8 cellular contexts compared by ENCODE assay signal in genomic region chr6:42260424-42260888, GRCh38. TPM values are rescaled to one million over a fixed set of nuclear protein-coding genes. Genes with fewer than 3 reads are reported as not detected.
A peak's percentile ranks its signal among the peaks of the same experiment; 100 is the strongest.
DNase-seq lines count a peak whose midpoint lies in the region; ATAC-seq and TF ChIP-seq lines count a peak whose summit lies in the region.

No MANE protein-coding gene starts in this region.

- TF ChIP-seq CTCF in GM13977 (IDR thresholded peaks at IDR 0.05; ENCODE audit: extremely low read depth, insufficient read depth, missing control alignments) (no peak), endodermal cell (conservative IDR thresholded peaks at IDR 0.05) (no peak), endothelial cell (IDR thresholded peaks at IDR 0.05; ENCODE audit: unreplicated experiment) (no peak)

- intact Hi-C loops in sciatic nerve (cut with DNase I), result no loop called here

- CTCF ChIA-PET in CD8-positive, alpha-beta memory T cell (lab: Charles Lee), result interaction anchor here (0.7 to 6.8 kb wide), 8 partner anchors 9 to 287 kb away, joined by 3 to 57 read pairs (median 3); no protein-coding TSS in a partner anchor

- H3K36me3 Mint-ChIP-seq in endodermal cell (ENCODE audit: low read depth) (no peaks in the 10 kb centered on the region), endothelial cell (ENCODE audit: low read depth, unreplicated experiment) (peaks cover 7% of the 10 kb centered on the region)
- peaks cover 0 to 80% (median 21%) of the 10 kb centered on the region in 3 donors for H3K36me3 Mint-ChIP-seq in CD8-positive, alpha-beta memory T cell

- H3K27me3 ChIP-seq in endodermal cell (ENCODE audit: control insufficient read depth, insufficient read depth, low read length, poor library complexity, severe bottlenecking), result no peaks in the 10 kb centered on the region
- no peaks in the 10 kb centered on the region for H3K27me3 ChIP-seq in CD8-positive, alpha-beta memory T cell (ENCODE audit: insufficient read depth, low read length, poor library complexity, severe bottlenecking)

- peaks cover 4% of the 10 kb centered on the region for H3K4me1 ChIP-seq in endodermal cell (ENCODE audit: control insufficient read depth, insufficient read depth, low read length)
- H3K4me1 ChIP-seq in CD8-positive, alpha-beta memory T cell (ENCODE audit: insufficient read depth, low read length), result no peaks in the 10 kb centered on the region

- H3K27me3 Mint-ChIP-seq in endodermal cell (ENCODE audit: insufficient read depth) (no peaks in the 10 kb centered on the region), endothelial cell (ENCODE audit: unreplicated experiment) (peaks cover 3% of the 10 kb centered on the region)
- H3K27me3 Mint-ChIP-seq in CD8-positive, alpha-beta memory T cell, result peaks cover 0 to 3% of the 10 kb centered on the region in 2 donors

- no peak overlapping the region for H3K27ac Mint-ChIP-seq in endodermal cell
- peak overlapping the region in 1 of 8 donors; percentile 64 for H3K27ac Mint-ChIP-seq in CD8-positive, alpha-beta memory T cell
- H3K27ac Mint-ChIP-seq in endothelial cell (ENCODE audit: unreplicated experiment), result no peak overlapping the region

- H3K9ac ChIP-seq in endodermal cell (ENCODE audit: extremely low read depth, low read length, poor library complexity, severe bottlenecking), result no peak overlapping the region

- H3K4me3 ChIP-seq in endodermal cell (ENCODE audit: low read length), result no peak overlapping the region
- H3K4me3 ChIP-seq in CD8-positive, alpha-beta memory T cell (ENCODE audit: low read length), result no peak overlapping the region

- ATAC-seq in sciatic nerve (peak; percentile 93), HG03565 (IDR thresholded peaks at IDR 0.05; ENCODE audit: unreplicated experiment) (no peak)

- no peaks in the 10 kb centered on the region for H3K9me3 Mint-ChIP-seq in endodermal cell
- no peaks in the 10 kb centered on the region for H3K9me3 Mint-ChIP-seq in CD8-positive, alpha-beta memory T cell
- H3K9me3 Mint-ChIP-seq in endothelial cell (ENCODE audit: unreplicated experiment), result no peaks in the 10 kb centered on the region

- in situ Hi-C loops in GM13977 (cut with MboI; ENCODE audit: low pct_unique_long_range_greater_than_20kb, low sequenced_read_pairs, unreplicated experiment), result loop anchor here (25.0 kb wide), 1 partner anchor 277 kb away; no protein-coding TSS in a partner anchor

- POLR2A ChIA-PET in CD8-positive, alpha-beta memory T cell (lab: Charles Lee), result no interaction called here

- peak; percentile 47 for DNase-seq in GM13977 (ENCODE audit: low spot score)
- peak; percentile 65 to 79 for DNase-seq in NCI-H524 (lab: John Stamatoyannopoulos, UW)
- peak; percentile 77 for DNase-seq in endodermal cell
- no peak for DNase-seq in sciatic nerve (ENCODE audit: low spot score)
- DNase-seq in CD8-positive, alpha-beta memory T cell, result no peak
- DNase-seq in endothelial cell (ENCODE audit: low spot score), result no peak
- no peak for DNase-seq in NCI-H526 treated with DMSO at 0.1 percent for 48 hours (lab: John Stamatoyannopoulos, UW)

- no peaks in the 10 kb centered on the region for H3K9me3 ChIP-seq in endodermal cell (ENCODE audit: control insufficient read depth, low read length)
- H3K9me3 ChIP-seq in CD8-positive, alpha-beta memory T cell (ENCODE audit: low read length), result no peaks in the 10 kb centered on the region

- H3K4me1 Mint-ChIP-seq in endodermal cell (peaks cover 23% of the 10 kb centered on the region), endothelial cell (ENCODE audit: unreplicated experiment) (peaks cover 29% of the 10 kb centered on the region)
- H3K4me1 Mint-ChIP-seq in CD8-positive, alpha-beta memory T cell, result peaks cover 12 to 14% (median 13%) of the 10 kb centered on the region in 3 donors

- WGBS in endodermal cell (ENCODE audit: insufficient coverage in 1 of 2, insufficient read length in 1 of 2), 2 experiments, result 88 to 96% methylated on average over 3 to 7 of the region's 7 CpGs

- no peak overlapping the region for H3K4me3 Mint-ChIP-seq in endodermal cell
- no peak overlapping the region for H3K4me3 Mint-ChIP-seq in CD8-positive, alpha-beta memory T cell
- H3K4me3 Mint-ChIP-seq in endothelial cell (ENCODE audit: unreplicated experiment), result no peak overlapping the region

- H3K27ac ChIP-seq in endodermal cell (ENCODE audit: low read depth, low read length), result no peak overlapping the region
- no peak overlapping the region for H3K27ac ChIP-seq in CD8-positive, alpha-beta memory T cell (ENCODE audit: low read depth, low read length)

- H3K36me3 ChIP-seq in endodermal cell (ENCODE audit: control insufficient read depth, insufficient read depth, low read length), result no peaks in the 10 kb centered on the region
- peaks cover 25% of the 10 kb centered on the region for H3K36me3 ChIP-seq in CD8-positive, alpha-beta memory T cell (ENCODE audit: insufficient read depth, low read length)

RNA-seq across cellular contexts. Expression of gene MRPS10, which starts 42.8 kb away (rescaled TPM):
- total RNA-seq in endodermal cell, result 10 to 100 TPM; 33.4 to 39.6 TPM
- 24.1 TPM for polyA plus RNA-seq in endodermal cell (2013, experiment 1 of 2)
- 24.6 TPM for polyA plus RNA-seq in endodermal cell (2013, experiment 2 of 2)
- total RNA-seq in sciatic nerve, result 23.0 TPM
- total RNA-seq in CD8-positive, alpha-beta memory T cell, result 10 to 100 TPM; 51.3 to 51.8 TPM
- 50.6 TPM for polyA plus RNA-seq in CD8-positive, alpha-beta memory T cell
- 21.9 TPM for total RNA-seq in endothelial cell (ENCODE audit: unreplicated experiment)

Comparison
In these comparisons a context has a peak if more than half of its experiments do, and no peak if none do; other contexts are left out.
1. DNase-seq: peak in GM13977 (single experiment), NCI-H524 (2 of 2) and endodermal cell (single experiment); none in sciatic nerve (single experiment), CD8-positive, alpha-beta memory T cell (0 of 5), endothelial cell (single experiment) and NCI-H526 treated with DMSO at 0.1 percent for 48 hours (single experiment).